9 cellular contexts compared by ENCODE assay signal in genomic region chr4:30714408-30715031, GRCh38. TPM values are rescaled to one million over a fixed set of nuclear protein-coding genes. Genes with fewer than 3 reads are reported as not detected.
DNase-seq lines count a peak whose midpoint lies in the region; ATAC-seq and TF ChIP-seq lines count a peak whose summit lies in the region.
"Had no signal": no experiment of that assay in that cellular context is flagged by ENCODE, and none has a peak within 500 bp of the region (broad histone marks: within the 10 kb centered on the region; RNA-seq: fewer than 3 reads in every experiment).

No MANE protein-coding gene starts in this region.

- peak; percentile 6 for TF ChIP-seq CTCF in activated CD8-positive, alpha-beta T cell treated with anti-CD3 and anti-CD28 coated beads for 36 hours (IDR thresholded peaks at IDR 0.05)
- TF ChIP-seq CTCF in WTC11 (IDR thresholded peaks at IDR 0.05) (peak; percentile 81), upper lobe of left lung (IDR thresholded peaks at IDR 0.05) (peak in 5 of 6 experiments; percentile 39 to 58 (median 42))

- H3K4me1 ChIP-seq in upper lobe of left lung, result peaks cover 12 to 32% (median 19%) of the 10 kb centered on the region in 4 donors

- peaks cover 0 to 11% (median 2%) of the 10 kb centered on the region in 4 donors for H3K9me3 ChIP-seq in upper lobe of left lung

- H3K4me3 Mint-ChIP-seq in activated CD8-positive, alpha-beta T cell treated with anti-CD3 and anti-CD28 coated beads for 36 hours, result no peak overlapping the region
- H3K4me3 Mint-ChIP-seq in activated CD8-positive, alpha-beta T cell treated with anti-CD3 and anti-CD28 coated beads, Interleukin-2, amount 10 ng/mL, durations not matched to agents 7 days and 5 days, result no peak overlapping the region
- H3K4me3 Mint-ChIP-seq in WTC11, result no peak overlapping the region
- H3K4me3 Mint-ChIP-seq: activated naive CD8-positive, alpha-beta T cell had no signal

- TF ChIP-seq EP300 in upper lobe of left lung (IDR thresholded peaks at IDR 0.05), result no peak

- H3K36me3 Mint-ChIP-seq in activated CD8-positive, alpha-beta T cell treated with anti-CD3 and anti-CD28 coated beads for 36 hours (ENCODE audit: low read depth), result no peaks in the 10 kb centered on the region
- peaks cover 8% of the 10 kb centered on the region for H3K36me3 Mint-ChIP-seq in activated CD8-positive, alpha-beta T cell treated with anti-CD3 and anti-CD28 coated beads, Interleukin-2, amount 10 ng/mL, durations not matched to agents 7 days and 5 days (ENCODE audit: low read depth)
- peaks cover 11% of the 10 kb centered on the region for H3K36me3 Mint-ChIP-seq in WTC11
- H3K36me3 Mint-ChIP-seq: activated naive CD8-positive, alpha-beta T cell had no signal

- no peak overlapping the region for H3K27ac ChIP-seq in upper lobe of left lung

- no peak overlapping the region for H3K4me3 ChIP-seq in upper lobe of left lung

- peaks cover 12% of the 10 kb centered on the region for H3K9me3 Mint-ChIP-seq in activated CD8-positive, alpha-beta T cell treated with anti-CD3 and anti-CD28 coated beads for 36 hours
- H3K9me3 Mint-ChIP-seq in activated CD8-positive, alpha-beta T cell treated with anti-CD3 and anti-CD28 coated beads, Interleukin-2, amount 10 ng/mL, durations not matched to agents 7 days and 5 days (ENCODE audit: insufficient read depth), result peaks cover 6% of the 10 kb centered on the region
- H3K9me3 Mint-ChIP-seq in WTC11, result peaks cover 17% of the 10 kb centered on the region

- no peak for TF ChIP-seq POLR2A in upper lobe of left lung (IDR thresholded peaks at IDR 0.05)

- CTCF ChIA-PET in activated CD8-positive, alpha-beta T cell treated with anti-CD3 and anti-CD28 coated beads for 36 hours (lab: Charles Lee), result interaction anchor here (0.7 to 1.1 kb wide), 3 partner anchors 10 to 27 kb away, joined by 3 to 4 read pairs (median 3); no protein-coding TSS in a partner anchor
- CTCF ChIA-PET in activated CD8-positive, alpha-beta T cell treated with anti-CD3 and anti-CD28 coated beads, Interleukin-2, amount 10 ng/mL, durations not matched to agents 7 days and 5 days (lab: Charles Lee), result interaction anchor here (1.5 kb wide), 1 partner anchor 7 kb away, joined by 3 read pairs; no protein-coding TSS in a partner anchor
- CTCF ChIA-PET in WTC11 (lab: Charles Lee), result interaction anchor here (1.0 kb wide), 1 partner anchor 34 kb away, joined by 3 read pairs; no protein-coding TSS in a partner anchor

- peaks cover 0 to 24% (median 7%) of the 10 kb centered on the region in 4 donors for H3K27me3 ChIP-seq in upper lobe of left lung

- intact Hi-C loops in activated CD8-positive, alpha-beta T cell treated with anti-CD3 and anti-CD28 coated beads for 36 hours (cut with micrococcal nuclease), result no loop called here

- POLR2A ChIA-PET in activated CD8-positive, alpha-beta T cell treated with anti-CD3 and anti-CD28 coated beads for 36 hours (lab: Charles Lee), result no interaction called here
- POLR2A ChIA-PET in activated CD8-positive, alpha-beta T cell treated with anti-CD3 and anti-CD28 coated beads, Interleukin-2, amount 10 ng/mL, durations not matched to agents 7 days and 5 days (lab: Charles Lee), result no interaction called here
- POLR2A ChIA-PET in WTC11 (lab: Charles Lee), result no interaction called here

- H3K4me1 Mint-ChIP-seq in activated CD8-positive, alpha-beta T cell treated with anti-CD3 and anti-CD28 coated beads for 36 hours (ENCODE audit: low read depth), result peaks cover 25% of the 10 kb centered on the region
- H3K4me1 Mint-ChIP-seq in activated CD8-positive, alpha-beta T cell treated with anti-CD3 and anti-CD28 coated beads, Interleukin-2, amount 10 ng/mL, durations not matched to agents 7 days and 5 days (ENCODE audit: low read depth), result peaks cover 27% of the 10 kb centered on the region
- H3K4me1 Mint-ChIP-seq in WTC11, result peaks cover 31% of the 10 kb centered on the region

- 33 to 39% methylated on average over 6 of the region's 6 CpGs for WGBS in upper lobe of left lung, 2 donors

- H3K36me3 ChIP-seq in upper lobe of left lung, result no peaks in the 10 kb centered on the region

- peak; percentile 4 for DNase-seq in activated CD8-positive, alpha-beta T cell treated with anti-CD3 and anti-CD28 coated beads for 36 hours
- DNase-seq in activated CD8-positive, alpha-beta T cell treated with anti-CD3 and anti-CD28 coated beads, Interleukin-2, amount 10 ng/mL, durations not matched to agents 7 days and 5 days, result no peak
- DNase-seq in LoVo (ENCODE audit: low spot score) (peak; percentile 47), WTC11 (ENCODE audit: low spot score) (peak; percentile 70), iPS-NIHi11 (ENCODE audit: low spot score) (peak; percentile 47), upper lobe of left lung (peak in 1 of 2 donors; percentile 26)
- no peak for DNase-seq in stimulated activated CD4-positive, alpha-beta T cell treated with anti-CD3 and anti-CD28 coated beads, Interleukin-1b, Interleukin-23, amount 100 ng/mL, for 48 hours
- no peak for DNase-seq in activated T-cell treated with anti-CD3 and anti-CD28 coated beads, Interleukin-2, amount 50 U/mL, for 48 hours

- H3K27me3 Mint-ChIP-seq in activated CD8-positive, alpha-beta T cell treated with anti-CD3 and anti-CD28 coated beads for 36 hours, result peaks cover 36% of the 10 kb centered on the region
- peaks cover 23% of the 10 kb centered on the region for H3K27me3 Mint-ChIP-seq in activated CD8-positive, alpha-beta T cell treated with anti-CD3 and anti-CD28 coated beads, Interleukin-2, amount 10 ng/mL, durations not matched to agents 7 days and 5 days (ENCODE audit: low read depth)
- H3K27me3 Mint-ChIP-seq in WTC11 (ENCODE audit: low read depth), result peaks cover 21% of the 10 kb centered on the region

- H3K27ac Mint-ChIP-seq in activated CD8-positive, alpha-beta T cell treated with anti-CD3 and anti-CD28 coated beads for 36 hours, result no peak overlapping the region
- H3K27ac Mint-ChIP-seq in activated CD8-positive, alpha-beta T cell treated with anti-CD3 and anti-CD28 coated beads, Interleukin-2, amount 10 ng/mL, durations not matched to agents 7 days and 5 days, result no peak overlapping the region
- no peak overlapping the region for H3K27ac Mint-ChIP-seq in WTC11
- H3K27ac Mint-ChIP-seq: activated naive CD8-positive, alpha-beta T cell had no signal

- ATAC-seq in activated CD8-positive, alpha-beta T cell treated with anti-CD3 and anti-CD28 coated beads for 36 hours, result no peak
- ATAC-seq in activated CD8-positive, alpha-beta T cell treated with anti-CD3 and anti-CD28 coated beads, Interleukin-2, amount 10 ng/mL, durations not matched to agents 7 days and 5 days, result no peak
- ATAC-seq in WTC11 (peak; percentile 9), upper lobe of left lung (ENCODE audit: low FRiP score in 2 of 2) (peak in 1 of 2 donors; percentile 47)

TF ChIP-seq in WTC11, 78 proteins besides CTCF, POLR2A, EP300 and RAD21 (continues in another document):
- no peak for TF ChIP-seq ZNF232 (CRISPR knock-in tag; IDR thresholded peaks at IDR 0.05)
- no peak for TF ChIP-seq ZBTB43 (CRISPR knock-in tag; IDR thresholded peaks at IDR 0.05)
- TF ChIP-seq ATF6 (CRISPR knock-in tag; IDR thresholded peaks at IDR 0.05), result no peak
- TF ChIP-seq ZNF281 (CRISPR knock-in tag; IDR thresholded peaks at IDR 0.05), result no peak
- no peak for TF ChIP-seq GTF2I (CRISPR knock-in tag; conservative IDR thresholded peaks at IDR 0.05)

RNA-seq across cellular contexts. Expression of gene PCDH7, which starts 5.6 kb away (rescaled TPM):
- not detected for total RNA-seq in activated CD8-positive, alpha-beta T cell treated with anti-CD3 and anti-CD28 coated beads for 36 hours
- total RNA-seq in activated CD8-positive, alpha-beta T cell treated with anti-CD3 and anti-CD28 coated beads, Interleukin-2, amount 10 ng/mL, durations not matched to agents 7 days and 5 days, result not detected
- total RNA-seq in WTC11 (2021), result 2.2 to 3.9 TPM (median 2.4 TPM) in 3 replicates
- 10 to 100 TPM in 1 of 6 donors, 1 to 10 TPM in 5; 2.0 to 12.9 (median 5.9) TPM for total RNA-seq in upper lobe of left lung

Comparison
In these comparisons a context has a peak if more than half of its experiments do, and no peak if none do; other contexts are left out.
1. DNase-seq: peak in activated CD8-positive, alpha-beta T cell treated with anti-CD3 and anti-CD28 coated beads for 36 hours (single experiment), LoVo (single experiment), WTC11 (single experiment) and iPS-NIHi11 (single experiment); none in activated CD8-positive, alpha-beta T cell treated with anti-CD3 and anti-CD28 coated beads, Interleukin-2, amount 10 ng/mL, durations not matched to agents 7 days and 5 days (single experiment), stimulated activated CD4-positive, alpha-beta T cell treated with anti-CD3 and anti-CD28 coated beads, Interleukin-1b, Interleukin-23, amount 100 ng/mL, for 48 hours (single experiment) and activated T-cell treated with anti-CD3 and anti-CD28 coated beads, Interleukin-2, amount 50 U/mL, for 48 hours (0 of 2).
2. CTCF ChIP-seq: peak in every context shown above with its lines; median percentile 81 in WTC11; 42 in upper lobe of left lung; 6 in activated CD8-positive, alpha-beta T cell treated with anti-CD3 and anti-CD28 coated beads for 36 hours.